15 cellular contexts compared by ENCODE assay signal in genomic region chr12:111506260-111506659, GRCh38.
DNase-seq lines count a peak whose midpoint lies in the region; TF ChIP-seq lines count a peak whose summit lies in the region.
"Had no signal": no experiment of that assay in that cellular context is flagged by ENCODE, and none has a peak within 500 bp of the region (broad histone marks: within the 10 kb centered on the region; RNA-seq: fewer than 3 reads in every experiment).

No MANE protein-coding gene starts in this region.

- H3K4me1 Mint-ChIP-seq in Calu3 (ENCODE audit: low read depth, unreplicated experiment): no peaks in the 10 kb centered on the region
- peaks cover 10% of the 10 kb centered on the region for H3K4me1 Mint-ChIP-seq in activated naive CD8-positive, alpha-beta T cell treated with anti-CD3 and anti-CD28 coated beads for 36 hours

- no peaks in the 10 kb centered on the region for H3K4me1 ChIP-seq in HEK293 (ENCODE audit: control insufficient read depth, insufficient read depth, low read length)
- no peaks in the 10 kb centered on the region for H3K4me1 ChIP-seq in osteoblast (ENCODE audit: insufficient read depth, low read length)
- H3K4me1 ChIP-seq in suprapubic skin: no peaks in the 10 kb centered on the region
- H3K4me1 ChIP-seq: HAP-1 had no signal

- H3K36me3 Mint-ChIP-seq in Calu3 (ENCODE audit: insufficient read depth, unreplicated experiment): peaks cover 64% of the 10 kb centered on the region
- peaks cover 28% of the 10 kb centered on the region for H3K36me3 Mint-ChIP-seq in activated naive CD8-positive, alpha-beta T cell treated with anti-CD3 and anti-CD28 coated beads for 36 hours

- H3K27ac Mint-ChIP-seq in Calu3 (ENCODE audit: unreplicated experiment): peak overlapping the region; percentile 2
- H3K27ac Mint-ChIP-seq in activated naive CD8-positive, alpha-beta T cell treated with anti-CD3 and anti-CD28 coated beads for 36 hours: peak overlapping the region; percentile 3

- TF ChIP-seq CTCF in Calu3 (IDR thresholded peaks at IDR 0.05; ENCODE audit: unreplicated experiment) (no peak), HEK293 (tag by site-specific recombination; IDR thresholded peaks at IDR 0.05) (no peak), osteoblast (IDR thresholded peaks at IDR 0.05; ENCODE audit: extremely low read depth, low read depth, low read length) (no peak), suprapubic skin (IDR thresholded peaks at IDR 0.05) (no peak)

- no TSS peak for BruUV-seq in Calu3 (replicated peaks; lab: Mats Ljungman, UMichigan)

- no peak overlapping the region for H2AFZ ChIP-seq in osteoblast (ENCODE audit: low read length)

- intact Hi-C loops in Calu3 (cut with micrococcal nuclease; ENCODE audit: unreplicated experiment): no loop called here

- H3K4me3 ChIP-seq in HEK293 (ENCODE audit: low read depth, low read length) (no peak overlapping the region), osteoblast (ENCODE audit: insufficient read depth, low read length) (no peak overlapping the region), suprapubic skin (no peak overlapping the region)
- H3K4me3 ChIP-seq: HAP-1 had no signal

- CTCF ChIA-PET in Calu3 (lab: Charles Lee) (interaction anchor here (0.6 kb wide), 2 partner anchors 62 to 1034 kb away, joined by 3 to 6 read pairs; no protein-coding TSS in a partner anchor), HEK293 (lab: Yijun Ruan, JAX) (interaction anchor here (1.0 kb wide), 1 partner anchor 175 kb away, joined by 3 read pairs; no protein-coding TSS in a partner anchor)

- no peaks in the 10 kb centered on the region for H3K27me3 Mint-ChIP-seq in Calu3 (ENCODE audit: unreplicated experiment)
- no peaks in the 10 kb centered on the region for H3K27me3 Mint-ChIP-seq in activated naive CD8-positive, alpha-beta T cell treated with anti-CD3 and anti-CD28 coated beads for 36 hours
- H3K27me3 Mint-ChIP-seq: CD4-positive, alpha-beta memory T cell had no signal

- no peak overlapping the region for H3K4me3 Mint-ChIP-seq in Calu3 (ENCODE audit: low read depth, unreplicated experiment)
- H3K4me3 Mint-ChIP-seq in activated naive CD8-positive, alpha-beta T cell treated with anti-CD3 and anti-CD28 coated beads for 36 hours: no peak overlapping the region
- H3K4me3 Mint-ChIP-seq: CD4-positive, alpha-beta memory T cell had no signal

- H3K36me3 ChIP-seq in HEK293 (ENCODE audit: control insufficient read depth in 2 of 2, insufficient read depth in 1 of 2, low read length in 2 of 2) (peaks cover 55 to 75% of the 10 kb centered on the region in 2 experiments), osteoblast (ENCODE audit: insufficient read depth, low read length) (peaks cover 76% of the 10 kb centered on the region), suprapubic skin (peaks cover 71% of the 10 kb centered on the region)

- WGBS in suprapubic skin: 87% methylated on average over 2 of the region's 2 CpGs

- POLR2A ChIA-PET in HEK293 (lab: Yijun Ruan, JAX): interaction anchor here (0.6 kb wide), 1 partner anchor 99 kb away, joined by 5 read pairs; no protein-coding TSS in a partner anchor

- H3K9me3 Mint-ChIP-seq in Calu3 (ENCODE audit: low read depth, unreplicated experiment): no peaks in the 10 kb centered on the region
- no peaks in the 10 kb centered on the region for H3K9me3 Mint-ChIP-seq in activated naive CD8-positive, alpha-beta T cell treated with anti-CD3 and anti-CD28 coated beads for 36 hours
- H3K9me3 Mint-ChIP-seq: CD4-positive, alpha-beta memory T cell had no signal

- TF ChIP-seq EP300 in suprapubic skin (IDR thresholded peaks at IDR 0.05): no peak

- H3K27me3 ChIP-seq in osteoblast (ENCODE audit: insufficient read depth, low read length) (no peaks in the 10 kb centered on the region), suprapubic skin (no peaks in the 10 kb centered on the region)

- DNase-seq in Calu3 (no peak), osteoblast (ENCODE audit: insufficient read length, low spot score, missing footprints) (peak; percentile 81), cerebellar nuclear complex (lab: John Stamatoyannopoulos, UW) (no peak), inferior parietal cortex (ENCODE audit: extremely low spot score) (no peak), epidermal melanocyte (ENCODE audit: insufficient read length, low spot score) (no peak), suprapubic skin (ENCODE audit: low spot score in 2 of 2) (no peak)
- DNase-seq in activated naive CD8-positive, alpha-beta T cell treated with anti-CD3 and anti-CD28 coated beads for 36 hours: no peak
- DNase-seq: C1 segment of cervical spinal cord, COR-L47, DMS153, DND-41, GOT3 had no signal

- H3K9me3 ChIP-seq in HEK293 (ENCODE audit: control insufficient read depth, insufficient read depth, low read depth, low read length): no peaks in the 10 kb centered on the region
- no peaks in the 10 kb centered on the region for H3K9me3 ChIP-seq in osteoblast (ENCODE audit: low read depth, low read length)
- H3K9me3 ChIP-seq in suprapubic skin: no peaks in the 10 kb centered on the region
- H3K9me3 ChIP-seq: HAP-1 had no signal

- H3K27ac ChIP-seq in HEK293 (ENCODE audit: extremely low read depth, low read depth, low read length): no peak overlapping the region
- H3K27ac ChIP-seq in osteoblast (ENCODE audit: low read depth, low read length): no peak overlapping the region
- no peak overlapping the region for H3K27ac ChIP-seq in suprapubic skin

- peaks cover 19% of the 10 kb centered on the region for H3K79me2 ChIP-seq in osteoblast (ENCODE audit: insufficient read depth, low read length)

- H4K20me1 ChIP-seq in osteoblast (ENCODE audit: insufficient read depth, low read length): peaks cover 2% of the 10 kb centered on the region

- TF ChIP-seq POLR2A in suprapubic skin (IDR thresholded peaks at IDR 0.05): no peak

- no peak overlapping the region for H3K4me2 ChIP-seq in osteoblast (ENCODE audit: insufficient read depth, low read length)

TF ChIP-seq in HEK293, 187 proteins besides CTCF, POLR2A, EP300 and RAD21:
- TF ChIP-seq ZNF664 (tag by site-specific recombination; IDR thresholded peaks at IDR 0.05): peak; percentile 91
- no peak for TF ChIP-seq ZNF645 (tag by site-specific recombination; IDR thresholded peaks at IDR 0.05)
